21 cellular contexts compared by ENCODE assay signal in genomic region chr2:182144039-182144779, GRCh38.
DNase-seq lines count a peak whose midpoint lies in the region; ATAC-seq, FAIRE-seq and TF ChIP-seq lines count a peak whose summit lies in the region.
"Had no signal": no experiment of that assay in that cellular context is flagged by ENCODE, and none has a peak within 500 bp of the region (broad histone marks: within the 10 kb centered on the region; RNA-seq: fewer than 3 reads in every experiment).

No MANE protein-coding gene starts in this region.

- H3K79me2 ChIP-seq in endothelial cell of umbilical vein (ENCODE audit: control insufficient read depth, insufficient read depth, low read length) = no peaks in the 10 kb centered on the region
- H3K79me2 ChIP-seq: parathyroid adenoma had no signal

- no peak for ATAC-seq in GM21528 (IDR thresholded peaks at IDR 0.05; ENCODE audit: low FRiP score, unreplicated experiment)
- ATAC-seq in GM21576 (IDR thresholded peaks at IDR 0.05; ENCODE audit: unreplicated experiment) = no peak
- ATAC-seq: naive thymus-derived CD8-positive, alpha-beta T cell had no signal

- peak overlapping the region; percentile 28 for H3K9ac ChIP-seq in endothelial cell of umbilical vein (replicated peaks; ENCODE audit: extremely low read depth, insufficient read depth, low read length)
- H3K9ac ChIP-seq: parathyroid adenoma had no signal

- H3K4me1 Mint-ChIP-seq in progenitor cell of endocrine pancreas (ENCODE audit: low read depth) = peaks cover 17% of the 10 kb centered on the region
- H3K4me1 Mint-ChIP-seq: central memory CD8-positive, alpha-beta T cell; naive thymus-derived CD8-positive, alpha-beta T cell had no signal

- no peaks in the 10 kb centered on the region for H3K9me1 ChIP-seq in endothelial cell of umbilical vein (replicated peaks; ENCODE audit: control insufficient read depth, extremely low read depth, insufficient read depth, low read length)

- H3K9me3 Mint-ChIP-seq in progenitor cell of endocrine pancreas (ENCODE audit: low read depth) = no peaks in the 10 kb centered on the region
- H3K9me3 Mint-ChIP-seq: central memory CD8-positive, alpha-beta T cell; H9; naive thymus-derived CD8-positive, alpha-beta T cell had no signal

- TF ChIP-seq CTCF in endothelial cell of umbilical vein (IDR thresholded peaks at IDR 0.05; ENCODE audit: extremely low read depth in 1 of 2, insufficient read depth in 1 of 2, low read depth in 1 of 2, low read length in 2 of 2) (no peak), progenitor cell of endocrine pancreas (IDR thresholded peaks at IDR 0.05; ENCODE audit: unreplicated experiment) (no peak)

- H3K9me3 ChIP-seq in endothelial cell of umbilical vein (replicated peaks; ENCODE audit: control insufficient read depth, insufficient read depth, low read length) = no peaks in the 10 kb centered on the region
- H3K9me3 ChIP-seq: adrenal gland, tibial artery had no signal

- TSS peak; percentile 60 for BruUV-seq in endothelial cell of umbilical vein (replicated peaks; lab: Mats Ljungman, UMichigan)

- dilution Hi-C loops in endothelial cell of umbilical vein (cut with MboI; ENCODE audit: extremely low pct_ligation_motif_present, low sequenced_read_pairs) = no loop called here

- no peak for TF ChIP-seq POLR2A in H54 (IDR thresholded peaks at IDR 0.05; ENCODE audit: low read depth, low read length)
- no peak for TF ChIP-seq POLR2A in endothelial cell of umbilical vein (IDR thresholded peaks at IDR 0.05; ENCODE audit: low read depth, low read length)

- H3K4me2 ChIP-seq in endothelial cell of umbilical vein (ENCODE audit: insufficient read depth, low read length) = peak overlapping the region; percentile 63

- FAIRE-seq in H54 (lab: Jason Lieb, UNC) = peak; percentile 52
- no peak for FAIRE-seq in endothelial cell of umbilical vein (lab: Jason Lieb, UNC)
- FAIRE-seq: keratinocyte had no signal

- no peaks in the 10 kb centered on the region for H3K27me3 ChIP-seq in endothelial cell of umbilical vein (ENCODE audit: control insufficient read depth in 2 of 2, insufficient read depth in 2 of 2, low read length in 2 of 2)
- H3K27me3 ChIP-seq: adrenal gland, tibial artery had no signal

- DNase-seq in H54 (ENCODE audit: insufficient read length, low spot score) (no peak), NCI-H69 (lab: John Stamatoyannopoulos, UW) (peak; percentile 86), endothelial cell of umbilical vein (ENCODE audit: low read depth, low spot score) (peak; percentile 49), progenitor cell of endocrine pancreas (ENCODE audit: low spot score, unreplicated experiment) (no peak), DMS53 (lab: John Stamatoyannopoulos, UW) (no peak)
- DNase-seq: activated CD4-positive, alpha-beta T cell treated with anti-CD3 and anti-CD28 coated beads, Interleukin-2, amount 50 U/mL, for 1 hour; activated effector memory CD4-positive, alpha-beta T cell treated with anti-CD3 and anti-CD28 coated beads, Interleukin-2, amount 50 U/mL, for 16 hours; effector CD8-positive, alpha-beta T cell; H9; naive thymus-derived CD8-positive, alpha-beta T cell; NCI-H1436 treated with DMSO at 0.1 percent for 48 hours; stimulated activated CD4-positive, alpha-beta T cell treated with anti-CD3 and anti-CD28 coated beads, Interleukin-1b, Interleukin-23, amount 100 ng/mL, for 48 hours; stimulated activated naive CD4-positive, alpha-beta T cell treated with Interleukin-2 at 50 U/mL for 16 hours; tibial artery had no signal

- no peak overlapping the region for H3K4me3 ChIP-seq in endothelial cell of umbilical vein (replicated peaks in 1 of 3; ENCODE audit: insufficient read depth in 1 of 3, low read depth in 1 of 3, low read length in 3 of 3)
- H3K4me3 ChIP-seq: adrenal gland, tibial artery had no signal

- POLR2A ChIA-PET in endothelial cell of umbilical vein (lab: Charles Lee) = no interaction called here

- peaks cover 17% of the 10 kb centered on the region for H3K4me1 ChIP-seq in endothelial cell of umbilical vein (ENCODE audit: control insufficient read depth, extremely low read depth, insufficient read depth, low read length)
- H3K4me1 ChIP-seq: adrenal gland, parathyroid adenoma had no signal

- intact Hi-C loops in endothelial cell of umbilical vein (cut with micrococcal nuclease) = loop anchor here (1.0 kb wide), 1 partner anchor 11 kb away; no protein-coding TSS in a partner anchor

- H3K36me3 Mint-ChIP-seq in progenitor cell of endocrine pancreas (ENCODE audit: insufficient read depth) = no peaks in the 10 kb centered on the region
- H3K36me3 Mint-ChIP-seq: naive thymus-derived CD8-positive, alpha-beta T cell had no signal

- CTCF ChIA-PET in endothelial cell of umbilical vein (lab: Charles Lee) = interaction anchor here (0.7 to 2.6 kb wide), 6 partner anchors 11 to 522 kb away, joined by 3 to 18 read pairs (median 7); no protein-coding TSS in a partner anchor

- H3K27ac ChIP-seq in endothelial cell of umbilical vein (ENCODE audit: insufficient read depth, low read depth, low read length) = peak overlapping the region; percentile 91
- H3K27ac ChIP-seq: adrenal gland, parathyroid adenoma, RWPE1 had no signal

- H3K27ac Mint-ChIP-seq in progenitor cell of endocrine pancreas = peak overlapping the region; percentile 62
- H3K27ac Mint-ChIP-seq: naive thymus-derived CD8-positive, alpha-beta T cell had no signal

- H3K36me3 ChIP-seq in endothelial cell of umbilical vein (ENCODE audit: control insufficient read depth in 2 of 2, extremely low read depth in 1 of 2, insufficient read depth in 2 of 2, low read length in 2 of 2) = no peaks in the 10 kb centered on the region
- H3K36me3 ChIP-seq: adrenal gland, tibial artery had no signal

- H3K27me3 Mint-ChIP-seq in progenitor cell of endocrine pancreas = no peaks in the 10 kb centered on the region

- H4K20me1 ChIP-seq in endothelial cell of umbilical vein (replicated peaks; ENCODE audit: control insufficient read depth, extremely low read depth, insufficient read depth, low read length) = no peaks in the 10 kb centered on the region

- H2AFZ ChIP-seq in endothelial cell of umbilical vein (ENCODE audit: low read depth, low read length) = peak overlapping the region; percentile 84
- H2AFZ ChIP-seq: parathyroid adenoma had no signal

- no peak overlapping the region for H3K4me3 Mint-ChIP-seq in progenitor cell of endocrine pancreas (ENCODE audit: low read depth)
- H3K4me3 Mint-ChIP-seq: central memory CD8-positive, alpha-beta T cell; H9; naive thymus-derived CD8-positive, alpha-beta T cell had no signal

TF ChIP-seq in endothelial cell of umbilical vein, 7 proteins besides CTCF, POLR2A, EP300 and RAD21:
- TF ChIP-seq GATA2 (IDR thresholded peaks at IDR 0.05; ENCODE audit: insufficient read depth, insufficient read length, low read depth, low read length) = peak; percentile 29
- TF ChIP-seq EZH2 (IDR thresholded peaks at IDR 0.05; ENCODE audit: borderline replicate concordance, low read depth, low read length, severe bottlenecking) = no peak
- no peak for TF ChIP-seq FOS (IDR thresholded peaks at IDR 0.05; ENCODE audit: borderline replicate concordance, insufficient read depth, low read length)
- no peak for TF ChIP-seq MAX (IDR thresholded peaks at IDR 0.05; ENCODE audit: insufficient read depth, insufficient read length)
- no peak for TF ChIP-seq POLR2AphosphoS5 (IDR thresholded peaks at IDR 0.05; ENCODE audit: insufficient read depth, low read depth, low read length)
- TF ChIP-seq JUN (IDR thresholded peaks at IDR 0.05; ENCODE audit: borderline replicate concordance, insufficient read depth, insufficient read length, low read depth) = peak; percentile 8
- no peak for TF ChIP-seq MYC (IDR thresholded peaks at IDR 0.05; ENCODE audit: low read depth, low read length)
TF ChIP-seq in endothelial cell of umbilical vein: peak in this region for 2.

Comparison
In these comparisons a context has a peak if more than half of its experiments do, and no peak if none do; other contexts are left out.
1. DNase-seq: peak in NCI-H69 (single experiment) and endothelial cell of umbilical vein (single experiment); none in H54 (single experiment), progenitor cell of endocrine pancreas (single experiment) and DMS53 (single experiment).